1 cellular context compared by ENCODE assay signal in the genomic region with DNA sequence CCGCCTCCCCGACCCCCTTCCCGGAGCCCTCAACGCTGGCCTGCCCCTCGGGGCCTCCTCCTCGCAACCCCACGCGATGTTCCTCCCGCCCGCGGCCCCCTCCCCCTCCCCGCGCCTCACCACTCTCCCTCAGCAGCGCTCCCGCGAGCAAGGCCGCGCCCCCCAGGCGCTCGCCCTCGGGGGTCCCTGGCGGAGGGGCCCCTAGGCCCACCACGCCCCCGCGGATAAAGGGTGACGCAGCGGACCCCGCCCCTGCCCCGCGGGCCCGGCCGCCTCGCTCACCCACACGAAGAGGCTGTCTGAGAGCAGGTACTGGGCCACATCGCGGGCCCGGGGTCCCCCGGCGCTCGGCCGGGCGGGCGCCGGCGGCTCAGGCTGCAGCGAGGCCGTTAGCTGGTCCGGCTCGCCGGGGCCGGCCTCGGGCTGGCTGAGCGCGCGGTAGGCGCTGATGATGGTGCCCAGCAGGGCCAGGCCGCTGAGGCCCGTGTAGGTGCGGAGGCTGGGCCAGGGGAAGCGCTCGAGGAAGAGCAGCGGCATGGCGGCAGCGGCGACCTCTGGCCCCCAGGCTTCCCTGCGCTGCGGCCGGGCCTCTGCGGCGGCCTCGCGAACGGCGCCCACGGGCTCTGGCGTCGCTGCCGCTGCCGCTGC.
A peak's percentile ranks its signal among the peaks of the same experiment; 100 is the strongest.
TF ChIP-seq lines count a peak whose summit lies in the region.

No MANE protein-coding gene starts in this region.

TF ChIP-seq in HEK293, 187 proteins besides CTCF, POLR2A, EP300 and RAD21 (continued from another document):
- TF ChIP-seq, protein P1, sequence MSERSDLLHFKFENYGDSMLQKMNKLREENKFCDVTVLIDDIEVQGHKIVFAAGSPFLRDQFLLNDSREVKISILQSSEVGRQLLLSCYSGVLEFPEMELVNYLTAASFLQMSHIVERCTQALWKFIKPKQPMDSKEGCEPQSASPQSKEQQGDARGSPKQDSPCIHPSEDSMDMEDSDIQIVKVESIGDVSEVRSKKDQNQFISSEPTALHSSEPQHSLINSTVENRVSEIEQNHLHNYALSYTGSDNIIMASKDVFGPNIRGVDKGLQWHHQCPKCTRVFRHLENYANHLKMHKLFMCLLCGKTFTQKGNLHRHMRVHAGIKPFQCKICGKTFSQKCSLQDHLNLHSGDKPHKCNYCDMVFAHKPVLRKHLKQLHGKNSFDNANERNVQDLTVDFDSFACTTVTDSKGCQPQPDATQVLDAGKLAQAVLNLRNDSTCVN (tag by site-specific recombination; optimal IDR thresholded peaks at IDR 0.05): peak; percentile 56
- no peak for TF ChIP-seq ZNF292 (tag by site-specific recombination; IDR thresholded peaks at IDR 0.05; ENCODE audit: borderline replicate concordance, low read depth)
- no peak for TF ChIP-seq ZNF701 (tag by site-specific recombination; IDR thresholded peaks at IDR 0.05)
- no peak for TF ChIP-seq ZNF514 (tag by site-specific recombination; IDR thresholded peaks at IDR 0.05)
- no peak for TF ChIP-seq ZNF184 (tag by site-specific recombination; IDR thresholded peaks at IDR 0.05)
- no peak for TF ChIP-seq SETDB1 (IDR thresholded peaks at IDR 0.05; ENCODE audit: insufficient read length, low read length)
- TF ChIP-seq ZNF175 (tag by site-specific recombination; IDR thresholded peaks at IDR 0.05): no peak
- TF ChIP-seq, protein P2, sequence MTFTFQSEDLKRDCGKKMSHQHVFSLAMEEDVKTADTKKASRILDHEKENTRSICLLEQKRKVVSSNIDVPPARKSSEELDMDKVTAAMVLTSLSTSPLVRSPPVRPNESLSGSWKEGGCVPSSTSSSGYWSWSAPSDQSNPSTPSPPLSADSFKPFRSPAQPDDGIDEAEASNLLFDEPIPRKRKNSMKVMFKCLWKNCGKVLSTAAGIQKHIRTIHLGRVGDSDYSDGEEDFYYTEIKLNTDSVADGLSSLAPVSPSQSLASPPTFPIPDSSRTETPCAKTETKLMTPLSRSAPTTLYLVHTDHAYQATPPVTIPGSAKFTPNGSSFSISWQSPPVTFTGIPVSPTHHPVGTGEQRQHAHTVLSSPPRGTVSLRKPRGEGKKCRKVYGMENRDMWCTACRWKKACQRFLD (tag by site-specific recombination; IDR thresholded peaks at IDR 0.05): no peak
- TF ChIP-seq, protein P3, sequence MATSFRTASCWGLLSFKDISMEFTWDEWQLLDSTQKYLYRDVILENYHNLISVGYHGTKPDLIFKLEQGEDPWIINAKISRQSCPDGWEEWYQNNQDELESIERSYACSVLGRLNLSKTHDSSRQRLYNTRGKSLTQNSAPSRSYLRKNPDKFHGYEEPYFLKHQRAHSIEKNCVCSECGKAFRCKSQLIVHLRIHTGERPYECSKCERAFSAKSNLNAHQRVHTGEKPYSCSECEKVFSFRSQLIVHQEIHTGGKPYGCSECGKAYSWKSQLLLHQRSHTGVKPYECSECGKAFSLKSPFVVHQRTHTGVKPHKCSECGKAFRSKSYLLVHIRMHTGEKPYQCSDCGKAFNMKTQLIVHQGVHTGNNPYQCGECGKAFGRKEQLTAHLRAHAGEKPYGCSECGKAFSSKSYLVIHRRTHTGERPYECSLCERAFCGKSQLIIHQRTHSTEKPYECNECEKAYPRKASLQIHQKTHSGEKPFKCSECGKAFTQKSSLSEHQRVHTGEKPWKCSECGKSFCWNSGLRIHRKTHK (tag by site-specific recombination; IDR thresholded peaks at IDR 0.05): no peak
- no peak for TF ChIP-seq ZXDB (tag by site-specific recombination; IDR thresholded peaks at IDR 0.05)
- TF ChIP-seq OSR2 (tag by site-specific recombination; IDR thresholded peaks at IDR 0.05): no peak
- peak; percentile 17; the same call in 1 of the 2 replicates for TF ChIP-seq ZNF561 (tag by site-specific recombination; IDR thresholded peaks at IDR 0.05; ENCODE audit: borderline replicate concordance)
- TF ChIP-seq ZNF112 (tag by site-specific recombination; IDR thresholded peaks at IDR 0.05): no peak
- no peak for TF ChIP-seq MEIS1 (CRISPR knock-in tag; IDR thresholded peaks at IDR 0.05; ENCODE audit: borderline replicate concordance)
- TF ChIP-seq GLIS2 (tag by site-specific recombination; IDR thresholded peaks at IDR 0.05): peak; percentile 81
- TF ChIP-seq GLIS1 (tag by site-specific recombination; IDR thresholded peaks at IDR 0.05): peak; percentile 85
- no peak for TF ChIP-seq ZNF121 (tag by site-specific recombination; IDR thresholded peaks at IDR 0.05)
- TF ChIP-seq, protein P4, sequence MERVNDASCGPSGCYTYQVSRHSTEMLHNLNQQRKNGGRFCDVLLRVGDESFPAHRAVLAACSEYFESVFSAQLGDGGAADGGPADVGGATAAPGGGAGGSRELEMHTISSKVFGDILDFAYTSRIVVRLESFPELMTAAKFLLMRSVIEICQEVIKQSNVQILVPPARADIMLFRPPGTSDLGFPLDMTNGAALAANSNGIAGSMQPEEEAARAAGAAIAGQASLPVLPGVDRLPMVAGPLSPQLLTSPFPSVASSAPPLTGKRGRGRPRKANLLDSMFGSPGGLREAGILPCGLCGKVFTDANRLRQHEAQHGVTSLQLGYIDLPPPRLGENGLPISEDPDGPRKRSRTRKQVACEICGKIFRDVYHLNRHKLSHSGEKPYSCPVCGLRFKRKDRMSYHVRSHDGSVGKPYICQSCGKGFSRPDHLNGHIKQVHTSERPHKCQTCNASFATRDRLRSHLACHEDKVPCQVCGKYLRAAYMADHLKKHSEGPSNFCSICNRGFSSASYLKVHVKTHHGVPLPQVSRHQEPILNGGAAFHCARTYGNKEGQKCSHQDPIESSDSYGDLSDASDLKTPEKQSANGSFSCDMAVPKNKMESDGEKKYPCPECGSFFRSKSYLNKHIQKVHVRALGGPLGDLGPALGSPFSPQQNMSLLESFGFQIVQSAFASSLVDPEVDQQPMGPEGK (tag by site-specific recombination; IDR thresholded peaks at IDR 0.05): peak; percentile 47
- TF ChIP-seq ZNF621 (tag by site-specific recombination; IDR thresholded peaks at IDR 0.05): no peak
- TF ChIP-seq, protein P5, sequence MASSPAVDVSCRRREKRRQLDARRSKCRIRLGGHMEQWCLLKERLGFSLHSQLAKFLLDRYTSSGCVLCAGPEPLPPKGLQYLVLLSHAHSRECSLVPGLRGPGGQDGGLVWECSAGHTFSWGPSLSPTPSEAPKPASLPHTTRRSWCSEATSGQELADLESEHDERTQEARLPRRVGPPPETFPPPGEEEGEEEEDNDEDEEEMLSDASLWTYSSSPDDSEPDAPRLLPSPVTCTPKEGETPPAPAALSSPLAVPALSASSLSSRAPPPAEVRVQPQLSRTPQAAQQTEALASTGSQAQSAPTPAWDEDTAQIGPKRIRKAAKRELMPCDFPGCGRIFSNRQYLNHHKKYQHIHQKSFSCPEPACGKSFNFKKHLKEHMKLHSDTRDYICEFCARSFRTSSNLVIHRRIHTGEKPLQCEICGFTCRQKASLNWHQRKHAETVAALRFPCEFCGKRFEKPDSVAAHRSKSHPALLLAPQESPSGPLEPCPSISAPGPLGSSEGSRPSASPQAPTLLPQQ (tag by site-specific recombination; IDR thresholded peaks at IDR 0.05): no peak; the same call in 1 of the 2 replicates
- TF ChIP-seq ZNF138 (tag by site-specific recombination; IDR thresholded peaks at IDR 0.05; ENCODE audit: borderline replicate concordance): no peak
- TF ChIP-seq MZF1 (tag by site-specific recombination; IDR thresholded peaks at IDR 0.05; ENCODE audit: borderline replicate concordance): no peak
- TF ChIP-seq ZFHX2 (tag by site-specific recombination; conservative IDR thresholded peaks at IDR 0.05): peak; percentile 71
- peak; percentile 53; the same call in 1 of the 2 replicates for TF ChIP-seq KLF1 (tag by site-specific recombination; IDR thresholded peaks at IDR 0.05)
- TF ChIP-seq YY1 (tag by site-specific recombination; IDR thresholded peaks at IDR 0.05): no peak
- TF ChIP-seq ZNF37A (tag by site-specific recombination; IDR thresholded peaks at IDR 0.05): no peak
- TF ChIP-seq ZNF560 (tag by site-specific recombination; IDR thresholded peaks at IDR 0.05; ENCODE audit: borderline replicate concordance): no peak
- TF ChIP-seq ZNF324 (tag by site-specific recombination; IDR thresholded peaks at IDR 0.05): no peak
